In the genomic region with DNA sequence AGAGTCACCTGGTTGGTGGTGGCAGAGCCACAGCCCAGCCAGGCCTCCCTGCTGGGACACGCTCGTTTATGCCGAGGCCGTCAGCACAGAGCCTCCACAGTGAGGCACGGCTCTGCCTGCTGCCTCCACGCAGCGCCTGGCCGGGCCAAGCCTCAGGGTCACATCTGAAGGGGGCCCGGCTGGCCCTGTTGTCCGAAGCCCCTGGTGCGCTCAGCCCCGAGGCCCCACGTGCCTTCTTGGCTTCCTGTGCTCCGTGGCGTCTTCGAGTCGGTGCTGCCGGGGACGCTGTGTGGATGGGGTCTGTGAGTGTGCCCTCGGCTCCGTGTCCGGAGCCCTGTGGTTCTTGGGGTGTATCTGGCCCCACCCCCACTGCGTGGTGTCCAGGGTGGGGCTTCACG, we compare ENCODE assay signal across 13 cellular contexts. TPM values are rescaled to one million over a fixed set of nuclear protein-coding genes. Genes with fewer than 3 reads are reported as not detected.
A peak's percentile ranks its signal among the peaks of the same experiment; 100 is the strongest.
DNase-seq lines count a peak whose midpoint lies in the region; ATAC-seq, FAIRE-seq and TF ChIP-seq lines count a peak whose summit lies in the region.
"Had no signal": no experiment of that assay in that cellular context is flagged by ENCODE, and none has a peak within 500 bp of the region (broad histone marks: within the 10 kb centered on the region; RNA-seq: fewer than 3 reads in every experiment).

No MANE protein-coding gene starts in this region.

- H3K18ac ChIP-seq in H1 (ENCODE audit: extremely low read depth, low read length), result no peak overlapping the region; the same call in 1 of the 2 replicates

- TF ChIP-seq RAD21 in H1 (IDR thresholded peaks at IDR 0.05 in 1 of 2, conservative IDR thresholded peaks at IDR 0.05 in 1 of 2; ENCODE audit: low read depth in 2 of 2, low read length in 2 of 2), result no peak

- TF ChIP-seq POLR2A in H1 (IDR thresholded peaks at IDR 0.05; ENCODE audit: control extremely low read depth in 1 of 2, low read depth in 2 of 2, low read length in 2 of 2) (no peak), upper lobe of left lung (IDR thresholded peaks at IDR 0.05) (no peak)

- H2AK5ac ChIP-seq in H1 (ENCODE audit: low read depth, low read length), result no peak overlapping the region

- H3K9me3 Mint-ChIP-seq in activated naive CD8-positive, alpha-beta T cell treated with anti-CD3 and anti-CD28 coated beads for 36 hours, result no peaks in the 10 kb centered on the region
- H3K9me3 Mint-ChIP-seq in activated naive CD8-positive, alpha-beta T cell treated with anti-CD3 and anti-CD28 coated beads, Interleukin-2, amount 50 U/mL, for 24 hours, result no peaks in the 10 kb centered on the region
- H3K9me3 Mint-ChIP-seq in neural progenitor cell, result no peaks in the 10 kb centered on the region

- DNase-seq in activated naive CD8-positive, alpha-beta T cell treated with anti-CD3 and anti-CD28 coated beads for 36 hours, result no peak
- DNase-seq in activated naive CD8-positive, alpha-beta T cell treated with anti-CD3 and anti-CD28 coated beads, Interleukin-2, amount 50 U/mL, for 24 hours, result no peak
- DNase-seq in H1 (ENCODE audit: low read depth in 1 of 2, low spot score in 2 of 2) (no peak), neural progenitor cell (ENCODE audit: low spot score) (no peak), upper lobe of left lung (peak in 1 of 2 donors; percentile 86)
- no peak for DNase-seq in stimulated activated naive CD8-positive, alpha-beta T cell treated with anti-CD3 and anti-CD28 coated beads, Interleukin-15, Interleukin-2, amounts not matched to agents 100 U/mL and 50 U/mL, for 24 hours
- DNase-seq: cortex of kidney, NCI-H524 treated with DMSO at 0.1 percent for 48 hours had no signal

- H4K8ac ChIP-seq in H1 (ENCODE audit: extremely low read depth, insufficient read depth, low read length), result 0 out of 2 replicates have a peak overlapping the region, but pooled peaks have one; percentile 3

- no peaks in the 10 kb centered on the region for H3K27me3 Mint-ChIP-seq in activated naive CD8-positive, alpha-beta T cell treated with anti-CD3 and anti-CD28 coated beads for 36 hours
- no peaks in the 10 kb centered on the region for H3K27me3 Mint-ChIP-seq in activated naive CD8-positive, alpha-beta T cell treated with anti-CD3 and anti-CD28 coated beads, Interleukin-2, amount 50 U/mL, for 24 hours
- peaks cover 2% of the 10 kb centered on the region for H3K27me3 Mint-ChIP-seq in neural progenitor cell (ENCODE audit: insufficient read depth, low read depth)

- H4K5ac ChIP-seq in H1 (ENCODE audit: insufficient read length, low read depth, low read length), result no peak overlapping the region

- H2BK5ac ChIP-seq in H1 (ENCODE audit: low read depth, low read length), result peak overlapping the region; percentile 66

- no peak overlapping the region for H2AFZ ChIP-seq in H1 (ENCODE audit: low read length)
- H2AFZ ChIP-seq in neural progenitor cell (replicated peaks), result no peak overlapping the region

- CTCF ChIA-PET in H1 (lab: Charles Lee; ENCODE audit: partially characterized antibody), result no interaction called here

- H3K4me3 Mint-ChIP-seq in activated naive CD8-positive, alpha-beta T cell treated with anti-CD3 and anti-CD28 coated beads for 36 hours, result no peak overlapping the region
- H3K4me3 Mint-ChIP-seq in activated naive CD8-positive, alpha-beta T cell treated with anti-CD3 and anti-CD28 coated beads, Interleukin-2, amount 50 U/mL, for 24 hours, result no peak overlapping the region
- H3K4me3 Mint-ChIP-seq in neural progenitor cell, result no peak overlapping the region

- peaks cover 5% of the 10 kb centered on the region for H3K4me1 Mint-ChIP-seq in activated naive CD8-positive, alpha-beta T cell treated with anti-CD3 and anti-CD28 coated beads for 36 hours
- H3K4me1 Mint-ChIP-seq in activated naive CD8-positive, alpha-beta T cell treated with anti-CD3 and anti-CD28 coated beads, Interleukin-2, amount 50 U/mL, for 24 hours, result peaks cover 13% of the 10 kb centered on the region
- H3K4me1 Mint-ChIP-seq in neural progenitor cell, result peaks cover 3% of the 10 kb centered on the region

- no peak overlapping the region for H3K4me2 ChIP-seq in H1 (ENCODE audit: insufficient read depth in 1 of 2, low read depth in 2 of 2, low read length in 2 of 2)
- H3K4me2 ChIP-seq in neural progenitor cell, result no peak overlapping the region

- H3K36me3 Mint-ChIP-seq in activated naive CD8-positive, alpha-beta T cell treated with anti-CD3 and anti-CD28 coated beads for 36 hours, result peaks cover 3% of the 10 kb centered on the region
- H3K36me3 Mint-ChIP-seq in activated naive CD8-positive, alpha-beta T cell treated with anti-CD3 and anti-CD28 coated beads, Interleukin-2, amount 50 U/mL, for 24 hours (ENCODE audit: low read depth), result no peaks in the 10 kb centered on the region
- no peaks in the 10 kb centered on the region for H3K36me3 Mint-ChIP-seq in neural progenitor cell

- no peaks in the 10 kb centered on the region; a peak in 1 of 7 replicates for H3K4me1 ChIP-seq in H1 (replicated peaks in 1 of 4; ENCODE audit: control insufficient read depth in 3 of 4, insufficient read depth in 4 of 4, low read length in 3 of 4)
- H3K4me1 ChIP-seq in neural progenitor cell, result no peaks in the 10 kb centered on the region
- H3K4me1 ChIP-seq in upper lobe of left lung, result peaks cover 44 to 56% (median 46%) of the 10 kb centered on the region in 4 donors

- 95% methylated on average over 19 of the region's 24 CpGs; no CpG with 5 or more reads in 1 of the 2 experiments for WGBS in H1 (ENCODE audit: extremely low coverage in 1 of 2, insufficient coverage in 1 of 2, insufficient read length in 1 of 2, insufficient replicate concordance in 2 of 2, low coverage in 1 of 2, low lambda C conversion rate in 2 of 2, missing lambda C conversion rate in 1 of 2), 2 experiments
- 93% methylated on average over 20 of the region's 24 CpGs; no CpG with 5 or more reads in 1 of the 2 donors for WGBS in upper lobe of left lung, 2 donors

- no peaks in the 10 kb centered on the region for H3K79me1 ChIP-seq in H1 (ENCODE audit: low read depth, low read length)

- TF ChIP-seq EP300 in H1 (IDR thresholded peaks at IDR 0.05; ENCODE audit: borderline replicate concordance in 1 of 2, low read depth in 2 of 2, low read length in 2 of 2) (no peak), upper lobe of left lung (IDR thresholded peaks at IDR 0.05) (no peak)

- H3K27ac Mint-ChIP-seq in activated naive CD8-positive, alpha-beta T cell treated with anti-CD3 and anti-CD28 coated beads for 36 hours, result peak overlapping the region; percentile 60
- no peak overlapping the region for H3K27ac Mint-ChIP-seq in activated naive CD8-positive, alpha-beta T cell treated with anti-CD3 and anti-CD28 coated beads, Interleukin-2, amount 50 U/mL, for 24 hours
- no peak overlapping the region for H3K27ac Mint-ChIP-seq in neural progenitor cell

- no peak overlapping the region for H2BK120ac ChIP-seq in H1 (replicated peaks; ENCODE audit: low read depth, low read length)

- 0 out of 7 replicates have a peak overlapping the region, but pooled peaks of 1 of the 4 experiments have one; percentile 22 for H3K9ac ChIP-seq in H1 (replicated peaks in 1 of 4; ENCODE audit: extremely low read depth in 1 of 4, low read depth in 3 of 4, low read length in 3 of 4)
- H3K9ac ChIP-seq in neural progenitor cell, result no peak overlapping the region

- no peak overlapping the region for H2BK12ac ChIP-seq in H1 (ENCODE audit: low read depth, low read length)

- no peak for ATAC-seq in activated naive CD8-positive, alpha-beta T cell treated with anti-CD3 and anti-CD28 coated beads, Interleukin-2, amount 50 U/mL, for 24 hours
- no peak for ATAC-seq in upper lobe of left lung (ENCODE audit: low FRiP score in 2 of 2)
- no peak for ATAC-seq in stimulated activated naive CD8-positive, alpha-beta T cell treated with anti-CD3 and anti-CD28 coated beads, Interleukin-15, Interleukin-2, amounts not matched to agents 100 U/mL and 50 U/mL, for 24 hours
- ATAC-seq in GM18909 (IDR thresholded peaks at IDR 0.05; ENCODE audit: poor library complexity, unreplicated experiment), result no peak
- no peak for ATAC-seq in HG03045 (IDR thresholded peaks at IDR 0.05; ENCODE audit: unreplicated experiment)

- H3K23ac ChIP-seq in H1 (ENCODE audit: insufficient read length), result no peak overlapping the region

- H4K20me1 ChIP-seq in H1 (replicated peaks in 1 of 2; ENCODE audit: control insufficient read depth in 1 of 2, insufficient read depth in 2 of 2, low read length in 2 of 2) (peaks cover 0 to 6% of the 10 kb centered on the region in 2 experiments), neural progenitor cell (ENCODE audit: low read depth) (no peaks in the 10 kb centered on the region)

- H3K14ac ChIP-seq in H1 (ENCODE audit: insufficient read length), result no peak overlapping the region

- H3K27ac ChIP-seq in H1 (ENCODE audit: low read depth, low read length) (no peak overlapping the region), neural progenitor cell (peak overlapping the region; percentile 58), upper lobe of left lung (peak overlapping the region; percentile 90 to 96 (median 91))
- H3K27ac ChIP-seq: HL-60, SJSA1 had no signal

- POLR2A ChIA-PET in H1 (lab: Charles Lee; ENCODE audit: partially characterized antibody), result interaction anchor here (4.3 kb wide), 1 partner anchor 12 kb away, joined by 31 read pairs; the partner anchor contains the start of gene TNFRSF6B

- H3K4ac ChIP-seq in H1 (replicated peaks; ENCODE audit: insufficient read length, low read depth, low read length), result no peak overlapping the region

- no peak overlapping the region for H4K91ac ChIP-seq in H1 (replicated peaks; ENCODE audit: insufficient read length, low read length)

- H3K9me3 ChIP-seq in H1 (ENCODE audit: insufficient read depth in 2 of 2, low read depth in 1 of 2, low read length in 1 of 2) (no peaks in the 10 kb centered on the region), neural progenitor cell (ENCODE audit: low read depth) (no peaks in the 10 kb centered on the region), upper lobe of left lung (no peaks in the 10 kb centered on the region)
- H3K9me3 ChIP-seq: SJSA1 had no signal

- H3K4me3 ChIP-seq in H1 (ENCODE audit: extremely low read depth in 1 of 4, insufficient read depth in 2 of 4, low read depth in 3 of 4, low read length in 4 of 4) (no peak overlapping the region), neural progenitor cell (no peak overlapping the region), upper lobe of left lung (no peak overlapping the region)
- H3K4me3 ChIP-seq: SJSA1 had no signal

- no peak for FAIRE-seq in H1 (lab: Jason Lieb, UNC)

- no peaks in the 10 kb centered on the region for H3K23me2 ChIP-seq in H1 (ENCODE audit: low read depth, low read length)

- H3F3A ChIP-seq in neural progenitor cell (ENCODE audit: low read depth), result no peaks in the 10 kb centered on the region

- H3K56ac ChIP-seq in H1 (replicated peaks; ENCODE audit: insufficient read length, low read depth, low read length), result no peak overlapping the region

- H3K79me2 ChIP-seq in H1 (ENCODE audit: control insufficient read depth in 1 of 2, insufficient read depth in 2 of 2, low read length in 2 of 2), result no peaks in the 10 kb centered on the region
- H3K79me2 ChIP-seq in neural progenitor cell (ENCODE audit: low read depth), result no peaks in the 10 kb centered on the region

- H2BK15ac ChIP-seq in H1 (ENCODE audit: low read length), result no peak overlapping the region

- no peak overlapping the region for H2BK20ac ChIP-seq in H1 (ENCODE audit: low read length)

- TF ChIP-seq CTCF in H1 (IDR thresholded peaks at IDR 0.05; ENCODE audit: control extremely low read depth in 1 of 3, insufficient read depth in 1 of 3, low read depth in 1 of 3, low read length in 3 of 3) (no peak), neural progenitor cell (IDR thresholded peaks at IDR 0.05) (no peak), upper lobe of left lung (IDR thresholded peaks at IDR 0.05) (no peak)

- H3K27me3 ChIP-seq in H1 (replicated peaks in 1 of 4; ENCODE audit: control insufficient read depth in 3 of 4, extremely low read depth in 1 of 4, insufficient read depth in 3 of 4, low read length in 3 of 4), result no peaks in the 10 kb centered on the region
- no peaks in the 10 kb centered on the region for H3K27me3 ChIP-seq in neural progenitor cell
- H3K27me3 ChIP-seq in upper lobe of left lung, result no peaks in the 10 kb centered on the region
- H3K27me3 ChIP-seq: SJSA1 had no signal

- H3K36me3 ChIP-seq in H1 (ENCODE audit: control insufficient read depth in 2 of 4, insufficient read depth in 4 of 4, low read length in 3 of 4) (peaks cover 0 to 3% (median 0%) of the 10 kb centered on the region in 4 experiments; a peak in 1 of 8 replicates), neural progenitor cell (no peaks in the 10 kb centered on the region), upper lobe of left lung (peaks cover 0 to 5% (median 0%) of the 10 kb centered on the region in 4 donors)

RNA-seq across cellular contexts. Expression of gene TNFRSF6B, which starts 10.4 kb away (rescaled TPM):
- total RNA-seq in activated naive CD8-positive, alpha-beta T cell treated with anti-CD3 and anti-CD28 coated beads for 36 hours, result not detected
- total RNA-seq in H1 (2021; fragmentation: NEBNext Ultra II Directional; extraction: Animal tissue kit (Norgen Biotek cat#: 25700)), result not detected in 2 replicates
- polyA plus RNA-seq in H1 (2011; rRNA removed), result 3.1 and 5.4 TPM in 2 replicates
- polyA plus RNA-seq in H1 (2011; cell fraction: cytosol; rRNA removed), result 2.5 TPM
- 16.8 TPM for polyA plus RNA-seq in H1 (2011; cell fraction: nucleus; rRNA removed)
- 0.27 to 1.6 TPM (median 0.43 TPM) in 3 of 4 replicates, not detected in the other for polyA plus RNA-seq in H1 (2012, experiment 1 of 2)
- 0.39 TPM for polyA plus RNA-seq in H1 (2012, experiment 2 of 2)
- polyA plus RNA-seq in H1 (2013, experiment 1 of 2), result 0.75 TPM
- 0.96 TPM for polyA plus RNA-seq in H1 (2013, experiment 2 of 2)
- not detected in 2 replicates for polyA minus RNA-seq in H1 (2011; rRNA and poly(A)+ RNA removed)
- not detected for polyA minus RNA-seq in H1 (2011; cell fraction: cytosol; rRNA and poly(A)+ RNA removed)
- polyA minus RNA-seq in H1 (2011; cell fraction: nucleus; rRNA and poly(A)+ RNA removed), result 1.1 TPM
- total RNA-seq in neural progenitor cell (ENCODE audit: low replicate concordance) (0.25 TPM in 1 of 2 replicates, not detected in the other), upper lobe of left lung (10 to 100 TPM; 13.8 to 34.8 (median 16.9) TPM)
- total RNA-seq: mononuclear cell had no signal

RNA-seq across cellular contexts. Expression of gene ARFRP1, which starts 21.7 kb away (rescaled TPM):
- total RNA-seq in activated naive CD8-positive, alpha-beta T cell treated with anti-CD3 and anti-CD28 coated beads for 36 hours, result 10 to 100 TPM; 49.5 to 50.1 TPM
- total RNA-seq in H1 (2021; fragmentation: NEBNext Ultra II Directional; extraction: Animal tissue kit (Norgen Biotek cat#: 25700)), result 21.9 and 22.9 TPM in 2 replicates
- 12.9 and 19.4 TPM in 2 replicates for polyA plus RNA-seq in H1 (2011; rRNA removed)
- 23.2 TPM for polyA plus RNA-seq in H1 (2011; cell fraction: cytosol; rRNA removed)
- 32.0 TPM for polyA plus RNA-seq in H1 (2011; cell fraction: nucleus; rRNA removed)
- polyA plus RNA-seq in H1 (2012, experiment 1 of 2), result 12.3 to 20.2 TPM (median 18.9 TPM) in 4 replicates
- 9.1 TPM for polyA plus RNA-seq in H1 (2012, experiment 2 of 2)
- polyA plus RNA-seq in H1 (2013, experiment 1 of 2), result 7.5 TPM
- 7.8 TPM for polyA plus RNA-seq in H1 (2013, experiment 2 of 2)
- polyA minus RNA-seq in H1 (2011; rRNA and poly(A)+ RNA removed), result 12.9 and 15.4 TPM in 2 replicates
- polyA minus RNA-seq in H1 (2011; cell fraction: cytosol; rRNA and poly(A)+ RNA removed), result 10.6 TPM
- 34.7 TPM for polyA minus RNA-seq in H1 (2011; cell fraction: nucleus; rRNA and poly(A)+ RNA removed)
- total RNA-seq in neural progenitor cell (ENCODE audit: low replicate concordance) (18.3 and 32.6 TPM in 2 replicates), upper lobe of left lung (10 to 100 TPM; 26.8 to 56.4 (median 46.3) TPM)

RNA-seq across cellular contexts. Expression of gene ZGPAT, which starts 21.7 kb away (rescaled TPM):
- total RNA-seq in activated naive CD8-positive, alpha-beta T cell treated with anti-CD3 and anti-CD28 coated beads for 36 hours, result 10 to 100 TPM; 22.0 to 22.1 TPM
- total RNA-seq in H1 (2021; fragmentation: NEBNext Ultra II Directional; extraction: Animal tissue kit (Norgen Biotek cat#: 25700)), result 21.4 and 24.9 TPM in 2 replicates
- 14.5 and 21.5 TPM in 2 replicates for polyA plus RNA-seq in H1 (2011; rRNA removed)
- polyA plus RNA-seq in H1 (2011; cell fraction: cytosol; rRNA removed), result 26.6 TPM
- polyA plus RNA-seq in H1 (2011; cell fraction: nucleus; rRNA removed), result 43.9 TPM
- polyA plus RNA-seq in H1 (2012, experiment 1 of 2), result 18.6 to 26.7 TPM (median 25.5 TPM) in 4 replicates
- 13.2 TPM for polyA plus RNA-seq in H1 (2012, experiment 2 of 2)
- 10.7 TPM for polyA plus RNA-seq in H1 (2013, experiment 1 of 2)
- polyA plus RNA-seq in H1 (2013, experiment 2 of 2), result 11.2 TPM
- 7.0 and 8.0 TPM in 2 replicates for polyA minus RNA-seq in H1 (2011; rRNA and poly(A)+ RNA removed)
- polyA minus RNA-seq in H1 (2011; cell fraction: cytosol; rRNA and poly(A)+ RNA removed), result 13.4 TPM
- 11.9 TPM for polyA minus RNA-seq in H1 (2011; cell fraction: nucleus; rRNA and poly(A)+ RNA removed)
- total RNA-seq in neural progenitor cell (ENCODE audit: low replicate concordance) (8.2 and 26.8 TPM in 2 replicates), upper lobe of left lung (10 to 100 TPM; 24.8 to 70.2 (median 36.8) TPM)

RNA-seq across cellular contexts. Expression of gene RTEL1, which starts 28.0 kb away (rescaled TPM):
- 10 to 100 TPM; 43.9 to 44.8 TPM for total RNA-seq in activated naive CD8-positive, alpha-beta T cell treated with anti-CD3 and anti-CD28 coated beads for 36 hours
- total RNA-seq in H1 (2021; fragmentation: NEBNext Ultra II Directional; extraction: Animal tissue kit (Norgen Biotek cat#: 25700)), result 37.1 and 37.8 TPM in 2 replicates
- polyA plus RNA-seq in H1 (2011; rRNA removed), result 16.2 and 24.3 TPM in 2 replicates
- polyA plus RNA-seq in H1 (2011; cell fraction: cytosol; rRNA removed), result 19.7 TPM
- polyA plus RNA-seq in H1 (2011; cell fraction: nucleus; rRNA removed), result 181 TPM
- 17.9 to 26.4 TPM (median 23.9 TPM) in 4 replicates for polyA plus RNA-seq in H1 (2012, experiment 1 of 2)
- 18.4 TPM for polyA plus RNA-seq in H1 (2012, experiment 2 of 2)
- 14.4 TPM for polyA plus RNA-seq in H1 (2013, experiment 1 of 2)
- 12.9 TPM for polyA plus RNA-seq in H1 (2013, experiment 2 of 2)
- polyA minus RNA-seq in H1 (2011; rRNA and poly(A)+ RNA removed), result 46.2 and 51.7 TPM in 2 replicates
- polyA minus RNA-seq in H1 (2011; cell fraction: cytosol; rRNA and poly(A)+ RNA removed), result 23.6 TPM
- polyA minus RNA-seq in H1 (2011; cell fraction: nucleus; rRNA and poly(A)+ RNA removed), result 47.6 TPM
- total RNA-seq in neural progenitor cell (ENCODE audit: low replicate concordance), result 6.0 and 16.7 TPM in 2 replicates
- 10 to 100 TPM in 5 of 6 donors, 1 to 10 TPM in 1; 8.6 to 73.3 (median 32.5) TPM for total RNA-seq in upper lobe of left lung

RNA-seq across cellular contexts. Expression of gene STMN3, which starts 32.9 kb away (rescaled TPM):
- 10 to 100 TPM; 10.2 to 11.7 TPM for total RNA-seq in activated naive CD8-positive, alpha-beta T cell treated with anti-CD3 and anti-CD28 coated beads for 36 hours
- 63.1 and 71.6 TPM in 2 replicates for total RNA-seq in H1 (2021; fragmentation: NEBNext Ultra II Directional; extraction: Animal tissue kit (Norgen Biotek cat#: 25700))
- 51.5 and 70.8 TPM in 2 replicates for polyA plus RNA-seq in H1 (2011; rRNA removed)
- polyA plus RNA-seq in H1 (2011; cell fraction: cytosol; rRNA removed), result 60.4 TPM
- polyA plus RNA-seq in H1 (2011; cell fraction: nucleus; rRNA removed), result 122 TPM
- polyA plus RNA-seq in H1 (2012, experiment 1 of 2), result 42.7 to 63.6 TPM (median 56.4 TPM) in 4 replicates
- 53.7 TPM for polyA plus RNA-seq in H1 (2012, experiment 2 of 2)
- 35.5 TPM for polyA plus RNA-seq in H1 (2013, experiment 1 of 2)
- 37.5 TPM for polyA plus RNA-seq in H1 (2013, experiment 2 of 2)
- 11.2 and 14.8 TPM in 2 replicates for polyA minus RNA-seq in H1 (2011; rRNA and poly(A)+ RNA removed)
- 20.3 TPM for polyA minus RNA-seq in H1 (2011; cell fraction: cytosol; rRNA and poly(A)+ RNA removed)
- 11.5 TPM for polyA minus RNA-seq in H1 (2011; cell fraction: nucleus; rRNA and poly(A)+ RNA removed)
- 3.3 and 6.1 TPM in 2 replicates for total RNA-seq in neural progenitor cell (ENCODE audit: low replicate concordance)
- total RNA-seq in upper lobe of left lung, result 10 to 100 TPM in 3 of 6 donors, 1 to 10 TPM in 3; 2.1 to 16.5 (median 9.1) TPM

Comparison
In these comparisons a context has a peak if more than half of its experiments do, and no peak if none do; other contexts are left out.
1. RNA of gene TNFRSF6B, which starts 10.4 kb away (total RNA-seq): 13.8 to 34.8 TPM in upper lobe of left lung; not detected in activated naive CD8-positive, alpha-beta T cell treated with anti-CD3 and anti-CD28 coated beads for 36 hours, not detected in H1 and 0.25 TPM in neural progenitor cell; every median in the first group is over 10 times any median in the second.